16 cellular contexts compared by ENCODE assay signal in the genomic region with DNA sequence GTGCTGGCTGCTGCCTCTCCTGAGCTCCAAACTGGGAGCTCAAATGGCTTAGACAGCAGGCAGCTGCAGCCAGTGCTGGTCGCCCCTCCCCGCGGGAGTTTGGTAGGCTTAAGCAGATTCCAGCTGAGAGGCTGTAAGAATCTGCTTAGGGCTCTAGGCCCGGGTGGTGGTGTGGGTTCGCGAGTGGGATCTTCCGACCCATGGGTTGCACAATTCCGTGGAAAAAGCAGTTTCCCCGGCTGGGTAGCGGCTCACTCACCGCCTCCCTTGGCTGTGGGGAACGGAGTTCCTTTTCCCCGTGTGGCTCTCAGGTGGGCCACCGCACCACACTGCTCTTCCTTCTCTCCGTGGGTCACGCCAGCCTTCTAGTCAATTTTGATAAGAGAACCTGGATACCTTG.
A peak's percentile ranks its signal among the peaks of the same experiment; 100 is the strongest.
DNase-seq lines count a peak whose midpoint lies in the region; ATAC-seq and TF ChIP-seq lines count a peak whose summit lies in the region.
"Had no signal": no experiment of that assay in that cellular context is flagged by ENCODE, and none has a peak within 500 bp of the region (broad histone marks: within the 10 kb centered on the region; RNA-seq: fewer than 3 reads in every experiment).

No MANE protein-coding gene starts in this region.

- no peaks in the 10 kb centered on the region for H3K27me3 ChIP-seq in iPS-15b (ENCODE audit: control insufficient read depth, insufficient read depth, low read length)
- H3K27me3 ChIP-seq in upper lobe of right lung, result no peaks in the 10 kb centered on the region
- H3K27me3 ChIP-seq: ascending aorta, sigmoid colon had no signal

- H3K9me3 ChIP-seq in iPS-15b (ENCODE audit: control insufficient read depth, insufficient read depth, low read length) (no peaks in the 10 kb centered on the region), upper lobe of right lung (no peaks in the 10 kb centered on the region)
- H3K9me3 ChIP-seq: ascending aorta, sigmoid colon had no signal

- H3K36me3 ChIP-seq in iPS-15b (ENCODE audit: control insufficient read depth, insufficient read depth, low read length) (no peaks in the 10 kb centered on the region), upper lobe of right lung (no peaks in the 10 kb centered on the region)
- H3K36me3 ChIP-seq: ascending aorta, sigmoid colon had no signal

- intact Hi-C loops in upper lobe of right lung (cut with DNase I), result no loop called here

- H3K9ac ChIP-seq in iPS-15b (ENCODE audit: low read depth, low read length), result peak overlapping the region; percentile 20

- H3K4me3 ChIP-seq in iPS-15b (ENCODE audit: low read depth, low read length) (peak overlapping the region; percentile 30), upper lobe of right lung (no peak overlapping the region)
- H3K4me3 ChIP-seq: ascending aorta, sigmoid colon had no signal

- DNase-seq in NCI-H748 (lab: John Stamatoyannopoulos, UW; ENCODE audit: unreplicated experiment) (peak; percentile 31), NCI-H748 treated with DMSO at 0.1 percent for 48 hours (lab: John Stamatoyannopoulos, UW) (no peak), NCI-H82 treated with DMSO at 0.1 percent for 48 hours (lab: John Stamatoyannopoulos, UW; ENCODE audit: unreplicated experiment) (peak; percentile 18), upper lobe of right lung (peak; percentile 55), AG08396 (ENCODE audit: low spot score) (no peak), CD1c-positive myeloid dendritic cell (ENCODE audit: extremely low spot score) (no peak), RKO (ENCODE audit: low spot score) (no peak)
- DNase-seq: midbrain; NCI-H1417 treated with DMSO at 0.1 percent for 48 hours; Right ventricle myocardium superior; sigmoid colon; stimulated activated CD8-positive, alpha-beta memory T cell treated with anti-CD3 and anti-CD28 coated beads, Interleukin-4, amount 100 ng/mL, for 48 hours had no signal

- no peak overlapping the region for H3K27ac ChIP-seq in upper lobe of right lung
- H3K27ac ChIP-seq: ascending aorta, sigmoid colon had no signal

- H3K4me1 ChIP-seq in iPS-15b (ENCODE audit: control insufficient read depth, insufficient read depth, low read length) (no peaks in the 10 kb centered on the region), upper lobe of right lung (no peaks in the 10 kb centered on the region)
- H3K4me1 ChIP-seq: sigmoid colon had no signal

- no peak for TF ChIP-seq CTCF in upper lobe of right lung (IDR thresholded peaks at IDR 0.05)

- ATAC-seq in upper lobe of right lung, result no peak
- ATAC-seq: activated CD4-positive, alpha-beta T cell treated with anti-CD3 and anti-CD28 coated beads for 36 hours; natural killer cell treated with Interleukin-12 subunit alpha and Interleukin-12 subunit beta and Interleukin-15 and Interleukin-18, amount 100 ng/mL, for 72 hours had no signal

Comparison
In these comparisons a context has a peak if more than half of its experiments do, and no peak if none do; other contexts are left out.
1. DNase-seq: peak in NCI-H748 (single experiment), NCI-H82 treated with DMSO at 0.1 percent for 48 hours (single experiment) and upper lobe of right lung (single experiment); none in NCI-H748 treated with DMSO at 0.1 percent for 48 hours (single experiment), AG08396 (single experiment), CD1c-positive myeloid dendritic cell (single experiment) and RKO (single experiment).